In the genomic region with DNA sequence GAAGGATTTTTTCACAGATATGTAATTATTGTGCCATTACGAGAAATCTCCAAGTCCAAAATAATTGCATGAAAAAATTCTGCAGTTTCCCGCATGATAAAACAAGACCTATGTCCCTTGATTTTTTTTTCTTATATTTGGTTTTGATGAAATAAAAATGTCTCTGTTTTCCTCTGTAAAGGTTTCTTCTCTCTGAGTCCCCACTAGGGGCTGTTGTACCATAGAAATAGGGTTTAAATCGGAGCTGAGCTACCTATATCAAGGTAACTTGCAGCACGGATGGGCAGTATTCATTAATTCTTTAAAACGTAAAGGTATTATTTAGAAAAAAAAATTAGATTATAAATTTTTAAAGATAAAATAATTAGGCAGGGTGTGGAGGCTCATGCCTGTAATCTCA, we compare ENCODE assay signal across 16 cellular contexts.
DNase-seq lines count a peak whose midpoint lies in the region; ATAC-seq and TF ChIP-seq lines count a peak whose summit lies in the region.
"Had no signal": no experiment of that assay in that cellular context is flagged by ENCODE, and none has a peak within 500 bp of the region (broad histone marks: within the 10 kb centered on the region; RNA-seq: fewer than 3 reads in every experiment).

No MANE protein-coding gene starts in this region.

- H3K27ac Mint-ChIP-seq in HFFc6, result no peak overlapping the region
- no peak overlapping the region for H3K27ac Mint-ChIP-seq in naive thymus-derived CD4-positive, alpha-beta T cell
- H3K27ac Mint-ChIP-seq in natural killer cell treated with Interleukin-12 subunit alpha and Interleukin-12 subunit beta and Interleukin-15 and Interleukin-18, amount 100 ng/mL, for 72 hours, result no peak overlapping the region

- peaks cover 0 to 2% (median 0%) of the 10 kb centered on the region in 3 experiments for H3K9me3 ChIP-seq in naive thymus-derived CD4-positive, alpha-beta T cell (ENCODE audit: control insufficient read depth in 2 of 3, low read length in 3 of 3)
- H3K9me3 ChIP-seq: thyroid gland had no signal

- H3K4me1 Mint-ChIP-seq in HFFc6 (ENCODE audit: low read depth), result peaks cover 6% of the 10 kb centered on the region
- H3K4me1 Mint-ChIP-seq in naive thymus-derived CD4-positive, alpha-beta T cell, result peaks cover 4 to 18% (median 13%) of the 10 kb centered on the region in 7 donors
- H3K4me1 Mint-ChIP-seq in natural killer cell treated with Interleukin-12 subunit alpha and Interleukin-12 subunit beta and Interleukin-15 and Interleukin-18, amount 100 ng/mL, for 72 hours (ENCODE audit: low read depth in 2 of 2), result no peaks in the 10 kb centered on the region

- POLR2A ChIA-PET in naive thymus-derived CD4-positive, alpha-beta T cell (lab: Charles Lee), result interaction anchor here (1.0 to 2.5 kb wide), 4 partner anchors 9 to 78 kb away, joined by 3 to 12 read pairs (median 8); partner anchors contain the start of gene IGF1R

- CTCF ChIA-PET in naive thymus-derived CD4-positive, alpha-beta T cell (lab: Charles Lee), result interaction anchor here (0.6 to 4.0 kb wide), 14 partner anchors 8 to 259 kb away, joined by 3 to 29 read pairs (median 3); no protein-coding TSS in a partner anchor

- 0 out of 2 replicates have a peak, but pooled peaks cover 5% of the 10 kb centered on the region for H3K36me3 Mint-ChIP-seq in HFFc6 (ENCODE audit: low read depth)
- peaks cover 0 to 4% (median 0%) of the 10 kb centered on the region in 5 donors for H3K36me3 Mint-ChIP-seq in naive thymus-derived CD4-positive, alpha-beta T cell
- H3K36me3 Mint-ChIP-seq in natural killer cell treated with Interleukin-12 subunit alpha and Interleukin-12 subunit beta and Interleukin-15 and Interleukin-18, amount 100 ng/mL, for 72 hours, result no peaks in the 10 kb centered on the region

- peaks cover 0 to 11% of the 10 kb centered on the region in 2 donors for H3K4me1 ChIP-seq in naive thymus-derived CD4-positive, alpha-beta T cell (ENCODE audit: control insufficient read depth in 2 of 2, insufficient read depth in 2 of 2, low read length in 2 of 2)
- H3K4me1 ChIP-seq: BLaER1 treated with 17β-estradiol and CSF1 and Interleukin-3, amounts not matched to agents 10 nM and 100 nM had no signal

- H3K9me3 Mint-ChIP-seq in HFFc6, result peaks cover 5% of the 10 kb centered on the region; the same call in 1 of the 2 replicates
- peaks cover 0 to 6% (median 0%) of the 10 kb centered on the region in 11 donors for H3K9me3 Mint-ChIP-seq in naive thymus-derived CD4-positive, alpha-beta T cell
- no peaks in the 10 kb centered on the region for H3K9me3 Mint-ChIP-seq in natural killer cell treated with Interleukin-12 subunit alpha and Interleukin-12 subunit beta and Interleukin-15 and Interleukin-18, amount 100 ng/mL, for 72 hours

- TF ChIP-seq CTCF in C4-2B (conservative IDR thresholded peaks at IDR 0.05) (peak; percentile 50), HFFc6 (IDR thresholded peaks at IDR 0.05) (peak; percentile 37; the same call in 1 of the 2 replicates), VCaP (conservative IDR thresholded peaks at IDR 0.05) (peak; percentile 79)

- peak; percentile 60 for ATAC-seq in naive thymus-derived CD4-positive, alpha-beta T cell
- no peak for ATAC-seq in GM21825 (IDR thresholded peaks at IDR 0.05; ENCODE audit: unreplicated experiment)
- no peak for ATAC-seq in natural killer cell treated with Interleukin-12 subunit alpha and Interleukin-12 subunit beta and Interleukin-15 and Interleukin-18, amount 100 ng/mL, for 72 hours
- ATAC-seq: GM12878, right cardiac atrium had no signal

- H3K27ac ChIP-seq in C4-2B (no peak overlapping the region), VCaP (no peak overlapping the region)
- no peak overlapping the region for H3K27ac ChIP-seq in naive thymus-derived CD4-positive, alpha-beta T cell (ENCODE audit: low read depth, low read length)
- H3K27ac ChIP-seq: BLaER1 treated with 17β-estradiol and CSF1 and Interleukin-3, amounts not matched to agents 10 nM and 100 nM; thyroid gland had no signal

- H3K36me3 ChIP-seq in naive thymus-derived CD4-positive, alpha-beta T cell (ENCODE audit: control insufficient read depth in 2 of 3, insufficient read depth in 3 of 3, low read length in 3 of 3), result no peaks in the 10 kb centered on the region
- H3K36me3 ChIP-seq: BLaER1 treated with 17β-estradiol and CSF1 and Interleukin-3, amounts not matched to agents 10 nM and 100 nM; thyroid gland had no signal

- H3K4me3 Mint-ChIP-seq in HFFc6, result no peak overlapping the region
- no peak overlapping the region for H3K4me3 Mint-ChIP-seq in naive thymus-derived CD4-positive, alpha-beta T cell
- H3K4me3 Mint-ChIP-seq in natural killer cell treated with Interleukin-12 subunit alpha and Interleukin-12 subunit beta and Interleukin-15 and Interleukin-18, amount 100 ng/mL, for 72 hours, result no peak overlapping the region

- H3K27me3 Mint-ChIP-seq in HFFc6 (ENCODE audit: insufficient read depth), result peaks cover 15% of the 10 kb centered on the region
- H3K27me3 Mint-ChIP-seq in naive thymus-derived CD4-positive, alpha-beta T cell, result peaks cover 22 to 58% (median 34%) of the 10 kb centered on the region in 5 donors
- H3K27me3 Mint-ChIP-seq in natural killer cell treated with Interleukin-12 subunit alpha and Interleukin-12 subunit beta and Interleukin-15 and Interleukin-18, amount 100 ng/mL, for 72 hours, result peaks cover 26 to 46% of the 10 kb centered on the region in 2 donors

- H3K27me3 ChIP-seq in naive thymus-derived CD4-positive, alpha-beta T cell (ENCODE audit: control insufficient read depth in 2 of 2, insufficient read depth in 2 of 2, low read length in 2 of 2), result peaks cover 0 to 3% of the 10 kb centered on the region in 2 donors
- H3K27me3 ChIP-seq: BLaER1 treated with 17β-estradiol and CSF1 and Interleukin-3, amounts not matched to agents 10 nM and 100 nM had no signal

- intact Hi-C loops in naive thymus-derived CD4-positive, alpha-beta T cell (cut with micrococcal nuclease), result loop anchor here (1.0 to 2.0 kb wide), 7 partner anchors 19 to 300 kb away; no protein-coding TSS in a partner anchor

- no peak overlapping the region for H3K4me3 ChIP-seq in naive thymus-derived CD4-positive, alpha-beta T cell (ENCODE audit: low read length)
- H3K4me3 ChIP-seq: BLaER1 treated with 17β-estradiol and CSF1 and Interleukin-3, amounts not matched to agents 10 nM and 100 nM; GM12878; thyroid gland had no signal

- DNase-seq in HFFc6 (no peak), NCI-H774 (lab: John Stamatoyannopoulos, UW) (no peak)
- peak in 6 of 9 donors; percentile 18 to 54 (median 40) for DNase-seq in naive thymus-derived CD4-positive, alpha-beta T cell
- DNase-seq in natural killer cell treated with Interleukin-12 subunit alpha and Interleukin-12 subunit beta and Interleukin-15 and Interleukin-18, amount 100 ng/mL, for 72 hours (ENCODE audit: low spot score), result no peak
- no peak for DNase-seq in activated CD8-positive, alpha-beta memory T cell treated with anti-CD3 and anti-CD28 coated beads, Interleukin-2, amount 50 U/mL, for 48 hours
- DNase-seq: activated CD4-positive, CD25-positive, alpha-beta regulatory T cell treated with anti-CD3 and anti-CD28 coated beads, Interleukin-2, amount 50 U/mL, for 72 hours; MV-4-11; NCI-H2171; right cardiac atrium; stimulated activated CD4-positive, alpha-beta T cell treated with anti-CD3 and anti-CD28 coated beads, Interleukin-2, amount 100 ng/mL, for 48 hours; thyroid gland had no signal

Comparison
In these comparisons a context has a peak if more than half of its experiments do, and no peak if none do; other contexts are left out.
1. DNase-seq: peak in naive thymus-derived CD4-positive, alpha-beta T cell (6 of 9); none in HFFc6 (single experiment), natural killer cell treated with Interleukin-12 subunit alpha and Interleukin-12 subunit beta and Interleukin-15 and Interleukin-18, amount 100 ng/mL, for 72 hours (single experiment), NCI-H774 (single experiment) and activated CD8-positive, alpha-beta memory T cell treated with anti-CD3 and anti-CD28 coated beads, Interleukin-2, amount 50 U/mL, for 48 hours (single experiment).
2. Peak in every context shown above with its lines, with median percentiles within 50 percentile points of each other: CTCF ChIP-seq.